ENCODE assay signal across 17 cellular contexts in the genomic region with DNA sequence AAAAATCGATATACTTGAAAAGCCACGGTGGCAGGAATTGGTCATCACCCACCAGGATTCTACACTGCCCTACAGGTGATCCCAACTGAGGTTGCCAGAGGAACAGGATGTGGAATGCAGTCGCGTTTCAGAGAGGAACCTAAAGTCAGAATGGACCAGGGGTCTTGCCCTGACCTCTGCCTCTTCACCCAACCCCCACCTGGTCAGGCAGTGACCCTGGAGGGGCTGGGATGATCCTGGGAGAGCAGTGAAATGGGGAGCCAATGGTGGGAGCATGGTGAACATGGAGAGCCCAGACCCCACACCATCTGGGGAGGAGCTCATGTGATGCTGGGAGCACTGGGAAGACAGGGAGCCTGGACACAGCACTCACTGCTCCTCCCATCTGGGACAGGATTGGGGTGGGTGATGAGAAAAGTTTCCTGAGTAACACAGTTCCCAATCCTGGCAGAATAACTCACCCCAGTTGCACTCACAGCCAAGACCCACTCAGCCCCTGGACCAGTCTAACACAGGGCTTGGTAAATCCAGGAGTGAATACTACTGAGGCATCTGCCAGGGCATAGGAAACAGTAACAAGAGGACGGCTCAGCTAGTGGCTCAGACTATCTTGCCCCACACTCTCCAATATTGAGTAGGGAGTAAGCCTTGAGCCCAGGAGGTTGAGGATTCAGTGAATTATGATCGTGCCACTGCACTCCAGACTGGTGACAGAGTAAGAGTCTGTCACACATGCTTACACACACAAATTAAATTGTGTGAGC. TPM values are rescaled to one million over a fixed set of nuclear protein-coding genes. Genes with fewer than 3 reads are reported as not detected.
DNase-seq lines count a peak whose midpoint lies in the region; ATAC-seq and TF ChIP-seq lines count a peak whose summit lies in the region.
"Had no signal": no experiment of that assay in that cellular context is flagged by ENCODE, and none has a peak within 500 bp of the region (broad histone marks: within the 10 kb centered on the region; RNA-seq: fewer than 3 reads in every experiment).

No MANE protein-coding gene starts in this region.

- H3K4me3 Mint-ChIP-seq in CD4-positive, alpha-beta memory T cell, result peak overlapping the region in 7 of 8 donors; percentile 6 to 92 (median 55)
- peak overlapping the region; percentile 22 for H3K4me3 Mint-ChIP-seq in activated naive CD8-positive, alpha-beta T cell treated with anti-CD3 and anti-CD28 coated beads, Interleukin-2, amount 10 ng/mL, durations not matched to agents 7 days and 5 days
- H3K4me3 Mint-ChIP-seq in naive B cell, result peak overlapping the region in 7 of 8 donors; percentile 20 to 88 (median 56)

- peaks cover 50% of the 10 kb centered on the region in 2 donors for H3K27me3 Mint-ChIP-seq in CD4-positive, alpha-beta memory T cell
- H3K27me3 Mint-ChIP-seq in activated naive CD8-positive, alpha-beta T cell treated with anti-CD3 and anti-CD28 coated beads, Interleukin-2, amount 10 ng/mL, durations not matched to agents 7 days and 5 days, result peaks cover 75% of the 10 kb centered on the region
- peaks cover 71 to 91% (median 76%) of the 10 kb centered on the region in 3 donors for H3K27me3 Mint-ChIP-seq in naive B cell

- H3K27ac Mint-ChIP-seq in CD4-positive, alpha-beta memory T cell, result peak overlapping the region; percentile 42 to 93 (median 70)
- no peak overlapping the region for H3K27ac Mint-ChIP-seq in activated naive CD8-positive, alpha-beta T cell treated with anti-CD3 and anti-CD28 coated beads, Interleukin-2, amount 10 ng/mL, durations not matched to agents 7 days and 5 days
- peak overlapping the region in 5 of 6 donors; percentile 22 to 99 (median 95) for H3K27ac Mint-ChIP-seq in naive B cell

- no peak overlapping the region for H2AFZ ChIP-seq in OCI-LY3 (ENCODE audit: low read depth, low read length)

- peaks cover 25% of the 10 kb centered on the region for H3K4me1 ChIP-seq in CD4-positive, alpha-beta memory T cell (ENCODE audit: insufficient read depth, low read length)
- H3K4me1 ChIP-seq in OCI-LY3 (ENCODE audit: low read length), result peaks cover 19% of the 10 kb centered on the region

- no peaks in the 10 kb centered on the region for H3K79me2 ChIP-seq in OCI-LY3 (ENCODE audit: low read length)

- H3K4me3 ChIP-seq in CD4-positive, alpha-beta memory T cell (ENCODE audit: low read length in 2 of 2), result no peak overlapping the region
- no peak overlapping the region for H3K4me3 ChIP-seq in OCI-LY3 (ENCODE audit: low read length)
- H3K4me3 ChIP-seq: uterus had no signal

- CTCF ChIA-PET in CD4-positive, alpha-beta memory T cell (lab: Charles Lee; ENCODE audit: partially characterized antibody), result interaction anchor here (1.0 to 1.6 kb wide), 4 partner anchors 10 to 77 kb away, joined by 3 to 7 read pairs (median 4); no protein-coding TSS in a partner anchor

- H3K9me3 Mint-ChIP-seq in CD4-positive, alpha-beta memory T cell, result no peaks in the 10 kb centered on the region
- H3K9me3 Mint-ChIP-seq in activated naive CD8-positive, alpha-beta T cell treated with anti-CD3 and anti-CD28 coated beads, Interleukin-2, amount 10 ng/mL, durations not matched to agents 7 days and 5 days, result no peaks in the 10 kb centered on the region
- H3K9me3 Mint-ChIP-seq in naive B cell, result peaks cover 0 to 10% (median 2%) of the 10 kb centered on the region in 7 donors

- no peak for TF ChIP-seq CTCF in OCI-LY3 (IDR thresholded peaks at IDR 0.05; ENCODE audit: low read depth, low read length)

- intact Hi-C loops in CD4-positive, alpha-beta memory T cell (cut with micrococcal nuclease), result loop anchor here (2.0 kb wide), 1 partner anchor 65 kb away; no protein-coding TSS in a partner anchor

- peak overlapping the region; percentile 94 for H3K4me2 ChIP-seq in OCI-LY3 (ENCODE audit: low read length)

- H3K27me3 ChIP-seq in CD4-positive, alpha-beta memory T cell (ENCODE audit: insufficient read depth, low read length), result peaks cover 52% of the 10 kb centered on the region
- H3K27me3 ChIP-seq in OCI-LY3 (ENCODE audit: low read depth, low read length), result peaks cover 45% of the 10 kb centered on the region

- H4K20me1 ChIP-seq in OCI-LY3 (ENCODE audit: insufficient read depth, low read length), result no peaks in the 10 kb centered on the region

- H3K36me3 ChIP-seq in CD4-positive, alpha-beta memory T cell (ENCODE audit: insufficient read depth, low read length), result no peaks in the 10 kb centered on the region
- H3K36me3 ChIP-seq in OCI-LY3 (replicated peaks; ENCODE audit: low read depth, low read length), result no peaks in the 10 kb centered on the region
- H3K36me3 ChIP-seq: lower lobe of right lung, uterus had no signal

- H3K9me3 ChIP-seq in CD4-positive, alpha-beta memory T cell (ENCODE audit: control insufficient read depth in 1 of 2, low read length in 2 of 2), result no peaks in the 10 kb centered on the region
- H3K9me3 ChIP-seq in OCI-LY3 (ENCODE audit: insufficient read depth, low read length), result no peaks in the 10 kb centered on the region
- H3K9me3 ChIP-seq: lower lobe of right lung, uterus had no signal

- no peak for ATAC-seq in activated naive CD8-positive, alpha-beta T cell treated with anti-CD3 and anti-CD28 coated beads, Interleukin-2, amount 10 ng/mL, durations not matched to agents 7 days and 5 days (ENCODE audit: low read depth)
- no peak for ATAC-seq in naive B cell (ENCODE audit: low read depth in 2 of 2)
- ATAC-seq in HG03457 (IDR thresholded peaks at IDR 0.05; ENCODE audit: unreplicated experiment), result no peak
- ATAC-seq in GM19467 (IDR thresholded peaks at IDR 0.05; ENCODE audit: unreplicated experiment), result no peak
- ATAC-seq in GM18519 (IDR thresholded peaks at IDR 0.05; ENCODE audit: low FRiP score, unreplicated experiment), result no peak
- no peak for ATAC-seq in GM19463 (IDR thresholded peaks at IDR 0.05; ENCODE audit: unreplicated experiment)
- ATAC-seq: lower lobe of right lung, SK-N-SH treated with all-trans-retinoic acid at 6 μM for 48 hours had no signal

- no peak for DNase-seq in CD4-positive, alpha-beta memory T cell
- no peak for DNase-seq in activated naive CD8-positive, alpha-beta T cell treated with anti-CD3 and anti-CD28 coated beads, Interleukin-2, amount 10 ng/mL, durations not matched to agents 7 days and 5 days
- no peak for DNase-seq in naive B cell
- DNase-seq: AML-193, foreskin fibroblast, lower lobe of right lung, NCI-H1930, occipital lobe, uterus had no signal

- H3K4me1 Mint-ChIP-seq in CD4-positive, alpha-beta memory T cell, result peaks cover 13 to 55% (median 29%) of the 10 kb centered on the region in 4 donors
- H3K4me1 Mint-ChIP-seq in activated naive CD8-positive, alpha-beta T cell treated with anti-CD3 and anti-CD28 coated beads, Interleukin-2, amount 10 ng/mL, durations not matched to agents 7 days and 5 days, result peaks cover 31% of the 10 kb centered on the region
- peaks cover 17 to 52% (median 39%) of the 10 kb centered on the region in 3 donors for H3K4me1 Mint-ChIP-seq in naive B cell

- POLR2A ChIA-PET in CD4-positive, alpha-beta memory T cell (lab: Charles Lee; ENCODE audit: partially characterized antibody), result interaction anchor here (1.2 kb wide), 1 partner anchor 52 kb away, joined by 3 read pairs; no protein-coding TSS in a partner anchor
- POLR2A ChIA-PET in activated naive CD8-positive, alpha-beta T cell treated with anti-CD3 and anti-CD28 coated beads, Interleukin-2, amount 10 ng/mL, durations not matched to agents 7 days and 5 days (lab: Charles Lee), result no interaction called here

- peaks cover 0 to 5% of the 10 kb centered on the region in 2 donors for H3K36me3 Mint-ChIP-seq in CD4-positive, alpha-beta memory T cell
- H3K36me3 Mint-ChIP-seq in activated naive CD8-positive, alpha-beta T cell treated with anti-CD3 and anti-CD28 coated beads, Interleukin-2, amount 10 ng/mL, durations not matched to agents 7 days and 5 days, result no peaks in the 10 kb centered on the region
- H3K36me3 Mint-ChIP-seq in naive B cell, result no peaks in the 10 kb centered on the region

- H3K27ac ChIP-seq in CD4-positive, alpha-beta memory T cell (ENCODE audit: low read depth, low read length), result no peak overlapping the region
- H3K27ac ChIP-seq in OCI-LY3 (ENCODE audit: low read length), result no peak overlapping the region
- H3K27ac ChIP-seq: lower lobe of right lung, skin epidermis, uterus had no signal

- H3K9ac ChIP-seq in OCI-LY3 (ENCODE audit: low read length), result no peak overlapping the region

RNA-seq across cellular contexts. Expression of gene ULBP2, which starts 1.7 kb away (rescaled TPM):
- total RNA-seq in CD4-positive, alpha-beta memory T cell, result not detected
- polyA plus RNA-seq in CD4-positive, alpha-beta memory T cell, result 1 to 10 TPM in 1 of 2 donors, under 1 TPM in 1; 0.28 to 1.1 TPM
- total RNA-seq in activated naive CD8-positive, alpha-beta T cell treated with anti-CD3 and anti-CD28 coated beads, Interleukin-2, amount 10 ng/mL, durations not matched to agents 7 days and 5 days, result under 1 TPM; 0.53 to 0.60 TPM
- polyA plus RNA-seq in naive B cell (ENCODE audit: low read depth in 6 of 6), result not detected

RNA-seq across cellular contexts. Expression of gene RAET1G, which starts 17.2 kb away (rescaled TPM):
- total RNA-seq in CD4-positive, alpha-beta memory T cell, result not detected
- not detected for polyA plus RNA-seq in CD4-positive, alpha-beta memory T cell
- total RNA-seq in activated naive CD8-positive, alpha-beta T cell treated with anti-CD3 and anti-CD28 coated beads, Interleukin-2, amount 10 ng/mL, durations not matched to agents 7 days and 5 days, result not detected
- not detected for polyA plus RNA-seq in naive B cell (ENCODE audit: low read depth in 6 of 6)
- total RNA-seq: occipital lobe had no signal

RNA-seq across cellular contexts. Expression of gene ULBP1, which starts 23.7 kb away (rescaled TPM):
- not detected for total RNA-seq in CD4-positive, alpha-beta memory T cell
- not detected for polyA plus RNA-seq in CD4-positive, alpha-beta memory T cell
- total RNA-seq in activated naive CD8-positive, alpha-beta T cell treated with anti-CD3 and anti-CD28 coated beads, Interleukin-2, amount 10 ng/mL, durations not matched to agents 7 days and 5 days, result under 1 TPM; 0.91 to 0.97 TPM
- polyA plus RNA-seq in naive B cell (ENCODE audit: low read depth in 6 of 6), result not detected
- total RNA-seq: HT1080, uterus had no signal

RNA-seq across cellular contexts. Expression of gene RAET1E, which starts 42.2 kb away (rescaled TPM):
- total RNA-seq in CD4-positive, alpha-beta memory T cell, result not detected
- not detected for polyA plus RNA-seq in CD4-positive, alpha-beta memory T cell
- total RNA-seq in activated naive CD8-positive, alpha-beta T cell treated with anti-CD3 and anti-CD28 coated beads, Interleukin-2, amount 10 ng/mL, durations not matched to agents 7 days and 5 days, result not detected
- polyA plus RNA-seq in naive B cell (ENCODE audit: low read depth in 6 of 6), result not detected
- total RNA-seq: lower lobe of right lung, occipital lobe had no signal
